ENCODE assay signal across 8 cellular contexts in genomic region chr10:78129211-78129610, GRCh38.
"Had no signal": no experiment of that assay in that cellular context is flagged by ENCODE, and none has a peak within 500 bp of the region (broad histone marks: within the 10 kb centered on the region; RNA-seq: fewer than 3 reads in every experiment).

No MANE protein-coding gene starts in this region.

- H3K9ac ChIP-seq: GM23248 had no signal

- H3K36me3 ChIP-seq: HAP-1 had no signal

- H3K27ac ChIP-seq: GM23248 had no signal

- H3K9me3 ChIP-seq: HAP-1 had no signal

- FAIRE-seq: HTR-8/SVneo, K562 had no signal

- DNase-seq: GM23248, GOT3, H7, IMR-90 had no signal

- H3K4me3 ChIP-seq: GM23248, HAP-1, K562 had no signal

- ATAC-seq: HCT116, K562 had no signal

- H3K4me1 ChIP-seq: HAP-1 had no signal
